Comparison of ENCODE assay signal across 1 cellular context in the genomic region with DNA sequence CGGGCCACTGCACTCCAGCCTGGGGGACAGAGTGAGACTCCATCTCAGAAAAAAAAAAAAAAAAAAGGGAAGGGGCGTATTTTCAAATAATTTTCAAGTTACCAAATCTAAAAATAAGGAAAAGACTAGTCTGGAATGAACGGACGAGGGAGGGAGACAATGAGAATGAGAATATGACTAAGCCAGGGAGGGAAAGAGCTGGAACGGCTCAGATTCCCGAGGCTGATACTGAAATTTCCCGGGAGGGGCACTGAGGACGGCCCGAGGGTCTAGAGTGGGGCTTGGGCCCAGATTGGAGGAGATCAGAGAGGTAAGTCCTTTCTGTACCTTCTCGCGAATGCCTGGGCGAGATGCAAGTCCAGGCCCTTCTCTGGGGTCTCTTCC.
TF ChIP-seq lines count a peak whose summit lies in the region.

No MANE protein-coding gene starts in this region.

TF ChIP-seq in GM23338, 12 proteins besides CTCF, POLR2A, EP300 and RAD21 (continued from another document):
- no peak for TF ChIP-seq ZNF462 (CRISPR knock-in tag; IDR thresholded peaks at IDR 0.05)
- TF ChIP-seq JUNB (IDR thresholded peaks at IDR 0.05; ENCODE audit: unreplicated experiment): no peak
- TF ChIP-seq NANOG (IDR thresholded peaks at IDR 0.05; ENCODE audit: borderline replicate concordance): no peak
- no peak for TF ChIP-seq ZNF331 (CRISPR knock-in tag; IDR thresholded peaks at IDR 0.05; ENCODE audit: low read depth)
- no peak for TF ChIP-seq EZH2 (IDR thresholded peaks at IDR 0.05; ENCODE audit: low read depth, unreplicated experiment)
- no peak for TF ChIP-seq EZH2phosphoT487 (IDR thresholded peaks at IDR 0.05; ENCODE audit: unreplicated experiment)
- no peak for TF ChIP-seq CREB1 (CRISPR knock-in tag; IDR thresholded peaks at IDR 0.05; ENCODE audit: low read depth)
- TF ChIP-seq STAT1 (IDR thresholded peaks at IDR 0.05; ENCODE audit: unreplicated experiment): no peak
- TF ChIP-seq, protein P1, sequence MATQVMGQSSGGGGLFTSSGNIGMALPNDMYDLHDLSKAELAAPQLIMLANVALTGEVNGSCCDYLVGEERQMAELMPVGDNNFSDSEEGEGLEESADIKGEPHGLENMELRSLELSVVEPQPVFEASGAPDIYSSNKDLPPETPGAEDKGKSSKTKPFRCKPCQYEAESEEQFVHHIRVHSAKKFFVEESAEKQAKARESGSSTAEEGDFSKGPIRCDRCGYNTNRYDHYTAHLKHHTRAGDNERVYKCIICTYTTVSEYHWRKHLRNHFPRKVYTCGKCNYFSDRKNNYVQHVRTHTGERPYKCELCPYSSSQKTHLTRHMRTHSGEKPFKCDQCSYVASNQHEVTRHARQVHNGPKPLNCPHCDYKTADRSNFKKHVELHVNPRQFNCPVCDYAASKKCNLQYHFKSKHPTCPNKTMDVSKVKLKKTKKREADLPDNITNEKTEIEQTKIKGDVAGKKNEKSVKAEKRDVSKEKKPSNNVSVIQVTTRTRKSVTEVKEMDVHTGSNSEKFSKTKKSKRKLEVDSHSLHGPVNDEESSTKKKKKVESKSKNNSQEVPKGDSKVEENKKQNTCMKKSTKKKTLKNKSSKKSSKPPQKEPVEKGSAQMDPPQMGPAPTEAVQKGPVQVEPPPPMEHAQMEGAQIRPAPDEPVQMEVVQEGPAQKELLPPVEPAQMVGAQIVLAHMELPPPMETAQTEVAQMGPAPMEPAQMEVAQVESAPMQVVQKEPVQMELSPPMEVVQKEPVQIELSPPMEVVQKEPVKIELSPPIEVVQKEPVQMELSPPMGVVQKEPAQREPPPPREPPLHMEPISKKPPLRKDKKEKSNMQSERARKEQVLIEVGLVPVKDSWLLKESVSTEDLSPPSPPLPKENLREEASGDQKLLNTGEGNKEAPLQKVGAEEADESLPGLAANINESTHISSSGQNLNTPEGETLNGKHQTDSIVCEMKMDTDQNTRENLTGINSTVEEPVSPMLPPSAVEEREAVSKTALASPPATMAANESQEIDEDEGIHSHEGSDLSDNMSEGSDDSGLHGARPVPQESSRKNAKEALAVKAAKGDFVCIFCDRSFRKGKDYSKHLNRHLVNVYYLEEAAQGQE (IDR thresholded peaks at IDR 0.05; ENCODE audit: unreplicated experiment): no peak
- TF ChIP-seq ZNF114 (CRISPR knock-in tag; IDR thresholded peaks at IDR 0.05): no peak
- TF ChIP-seq POLR2AphosphoS5 (IDR thresholded peaks at IDR 0.05; ENCODE audit: low read depth): no peak
